ENCODE assay signal across 8 cellular contexts in genomic region chr9:127336708-127337352, GRCh38.
DNase-seq lines count a peak whose midpoint lies in the region; ATAC-seq and TF ChIP-seq lines count a peak whose summit lies in the region.

No MANE protein-coding gene starts in this region.

- H3K9me3 Mint-ChIP-seq in HFFc6 = no peaks in the 10 kb centered on the region

- peak; percentile 94 for DNase-seq in HFFc6
- peak; percentile 43 to 76 for DNase-seq in T47D (ENCODE audit: low read depth in 1 of 2, low spot score in 1 of 2)
- peak; percentile 84 for DNase-seq in kidney glomerular epithelial cell (lab: John Stamatoyannopoulos, UW)
- DNase-seq in superior temporal gyrus (ENCODE audit: extremely low spot score) = peak; percentile 86
- no peak for DNase-seq in NCI-H774 (lab: John Stamatoyannopoulos, UW)
- DNase-seq in NCI-H82 treated with DMSO at 0.1 percent for 48 hours (lab: John Stamatoyannopoulos, UW; ENCODE audit: unreplicated experiment) = no peak

- H3K27ac Mint-ChIP-seq in HFFc6 = peak overlapping the region; percentile 86

- H3K27me3 Mint-ChIP-seq in HFFc6 (ENCODE audit: insufficient read depth) = peaks cover 3% of the 10 kb centered on the region

- H3K4me3 Mint-ChIP-seq in HFFc6 = peak overlapping the region; percentile 69

- no peak for TF ChIP-seq CTCF in HFFc6 (IDR thresholded peaks at IDR 0.05)

- in situ Hi-C loops in T47D (cut with HindIII; ENCODE audit: low pct_unique_long_range_greater_than_20kb, low sequenced_read_pairs) = no loop called here

- peaks cover 55% of the 10 kb centered on the region for H3K4me1 Mint-ChIP-seq in HFFc6 (ENCODE audit: low read depth)

- no peak for ATAC-seq in HG03469 (IDR thresholded peaks at IDR 0.05; ENCODE audit: unreplicated experiment)
- ATAC-seq in HG02678 (IDR thresholded peaks at IDR 0.05; ENCODE audit: unreplicated experiment) = no peak

- no peaks in the 10 kb centered on the region for H3K36me3 Mint-ChIP-seq in HFFc6 (ENCODE audit: low read depth)

Comparison
In these comparisons a context has a peak if more than half of its experiments do, and no peak if none do; other contexts are left out.
1. DNase-seq: peak in HFFc6 (single experiment), T47D (2 of 2), kidney glomerular epithelial cell (single experiment) and superior temporal gyrus (single experiment); none in NCI-H774 (single experiment) and NCI-H82 treated with DMSO at 0.1 percent for 48 hours (single experiment).